In the genomic region with DNA sequence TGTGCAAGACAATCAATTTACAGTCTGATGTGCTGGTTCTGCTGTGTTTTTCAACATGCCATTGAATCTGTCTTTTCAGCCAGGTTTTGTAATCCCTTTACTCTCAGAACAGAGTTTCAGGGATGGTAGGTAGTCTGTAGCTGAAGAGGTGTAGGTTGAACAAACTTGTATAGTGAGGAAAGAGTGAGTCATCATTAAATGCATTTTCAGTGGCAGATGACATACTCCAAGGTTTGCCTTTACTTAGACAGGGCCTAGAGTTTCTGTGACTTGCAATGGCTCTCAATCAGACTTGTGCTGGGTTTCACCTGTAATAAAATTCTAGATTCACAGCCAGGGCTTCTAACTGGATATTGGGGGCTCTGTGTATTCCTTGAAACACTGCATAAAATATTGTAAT, we compare ENCODE assay signal across 12 cellular contexts.
DNase-seq lines count a peak whose midpoint lies in the region; ATAC-seq and TF ChIP-seq lines count a peak whose summit lies in the region.
"Had no signal": no experiment of that assay in that cellular context is flagged by ENCODE, and none has a peak within 500 bp of the region (broad histone marks: within the 10 kb centered on the region; RNA-seq: fewer than 3 reads in every experiment).

No MANE protein-coding gene starts in this region.

- H3K4me3 ChIP-seq in BLaER1 = no peak overlapping the region
- H3K4me3 ChIP-seq in choroid plexus epithelial cell (ENCODE audit: low read depth, low read length) = no peak overlapping the region
- no peak overlapping the region for H3K4me3 ChIP-seq in HAP-1
- no peak overlapping the region for H3K4me3 ChIP-seq in gastrocnemius medialis

- TF ChIP-seq CTCF in choroid plexus epithelial cell (conservative IDR thresholded peaks at IDR 0.05; ENCODE audit: low read depth, low read length) (no peak), gastrocnemius medialis (IDR thresholded peaks at IDR 0.05 in 4 of 5, conservative IDR thresholded peaks at IDR 0.05 in 1 of 5) (no peak)

- no peak for TF ChIP-seq POLR2A in gastrocnemius medialis (IDR thresholded peaks at IDR 0.05)

- no peak for ATAC-seq in HG03175 (IDR thresholded peaks at IDR 0.05; ENCODE audit: unreplicated experiment)
- no peak for ATAC-seq in GM18858 (IDR thresholded peaks at IDR 0.05; ENCODE audit: unreplicated experiment)
- no peak for ATAC-seq in gastrocnemius medialis

- H3K27ac ChIP-seq in BLaER1 (0 out of 2 replicates have a peak overlapping the region, but pooled peaks have one; percentile 18), gastrocnemius medialis (no peak overlapping the region)
- H3K27ac ChIP-seq: VCaP had no signal

- peak overlapping the region; percentile 61 for H3K4me2 ChIP-seq in BLaER1

- no peaks in the 10 kb centered on the region for H4K20me1 ChIP-seq in BLaER1

- no peak overlapping the region for H3K9ac ChIP-seq in BLaER1

- intact Hi-C loops in gastrocnemius medialis (cut with DNase I; ENCODE audit: low total_unique reads) = no loop called here

- H3K27me3 ChIP-seq in BLaER1 (no peaks in the 10 kb centered on the region), HAP-1 (ENCODE audit: low read depth) (0 out of 2 replicates have a peak, but pooled peaks cover 3% of the 10 kb centered on the region), gastrocnemius medialis (no peaks in the 10 kb centered on the region)

- in situ Hi-C loops in HAP-1 (cut with MboI; ENCODE audit: low sequenced_read_pairs) (no loop called here), gastrocnemius medialis (cut with MboI; ENCODE audit: low sequenced_read_pairs in 4 of 4) (no loop called here)

- H3K9me3 ChIP-seq in BLaER1 (no peaks in the 10 kb centered on the region), HAP-1 (no peaks in the 10 kb centered on the region), gastrocnemius medialis (no peaks in the 10 kb centered on the region)

- H3K36me3 ChIP-seq in BLaER1 (no peaks in the 10 kb centered on the region), HAP-1 (replicated peaks) (no peaks in the 10 kb centered on the region), gastrocnemius medialis (no peaks in the 10 kb centered on the region)

- DNase-seq in H4 (ENCODE audit: low spot score) = peak; percentile 34
- DNase-seq in MV-4-11 (lab: John Stamatoyannopoulos, UW) = peak; percentile 37
- peak; percentile 47 for DNase-seq in choroid plexus epithelial cell (ENCODE audit: low read depth)
- no peak for DNase-seq in HAP-1 (ENCODE audit: low spot score in 2 of 2)
- DNase-seq in gastrocnemius medialis = no peak
- DNase-seq: activated naive CD4-positive, alpha-beta T cell treated with Interleukin-2 at 50 U/mL for 16 hours; kidney; NCI-H2171 had no signal

- peaks cover 63% of the 10 kb centered on the region for H3K4me1 ChIP-seq in BLaER1
- H3K4me1 ChIP-seq in HAP-1 = no peaks in the 10 kb centered on the region
- H3K4me1 ChIP-seq in gastrocnemius medialis = no peaks in the 10 kb centered on the region

Comparison
In these comparisons a context has a peak if more than half of its experiments do, and no peak if none do; other contexts are left out.
1. DNase-seq: peak in H4 (single experiment), MV-4-11 (single experiment) and choroid plexus epithelial cell (single experiment); none in HAP-1 (0 of 2) and gastrocnemius medialis (0 of 2).